ENCODE assay signal across 1 cellular context in genomic region chrX:77622672-77623071, GRCh38.
TF ChIP-seq lines count a peak whose summit lies in the region.

No MANE protein-coding gene starts in this region.

TF ChIP-seq in GM23338, 12 proteins besides CTCF, POLR2A, EP300 and RAD21 (continued from another document):
- no peak for TF ChIP-seq ZNF462 (CRISPR knock-in tag; IDR thresholded peaks at IDR 0.05)
- TF ChIP-seq ETS1 (IDR thresholded peaks at IDR 0.05), result no peak
- TF ChIP-seq ZNF331 (CRISPR knock-in tag; IDR thresholded peaks at IDR 0.05; ENCODE audit: low read depth), result no peak
- TF ChIP-seq EZH2 (IDR thresholded peaks at IDR 0.05; ENCODE audit: low read depth, unreplicated experiment), result no peak
- no peak for TF ChIP-seq REST (IDR thresholded peaks at IDR 0.05; ENCODE audit: unreplicated experiment)
- TF ChIP-seq STAT1 (IDR thresholded peaks at IDR 0.05; ENCODE audit: unreplicated experiment), result no peak
